9 cellular contexts compared by ENCODE assay signal in genomic region chr3:129027544-129027880, GRCh38. TPM values are rescaled to one million over a fixed set of nuclear protein-coding genes. Genes with fewer than 3 reads are reported as not detected.
DNase-seq lines count a peak whose midpoint lies in the region; ATAC-seq, FAIRE-seq and TF ChIP-seq lines count a peak whose summit lies in the region.
"Had no signal": no experiment of that assay in that cellular context is flagged by ENCODE, and none has a peak within 500 bp of the region (broad histone marks: within the 10 kb centered on the region; RNA-seq: fewer than 3 reads in every experiment).

No MANE protein-coding gene starts in this region.

- H3K4me1 Mint-ChIP-seq in CD8-positive, alpha-beta T cell (ENCODE audit: low read depth) = peaks cover 22% of the 10 kb centered on the region

- no peak for DNase-seq in CD8-positive, alpha-beta T cell
- DNase-seq in MG63 (no peak), endothelial cell of umbilical vein (ENCODE audit: low read depth, low spot score) (no peak), prostate gland (ENCODE audit: low spot score) (no peak), small intestine (no peak), NCI-H526 treated with DMSO at 0.1 percent for 48 hours (lab: John Stamatoyannopoulos, UW) (no peak), NCI-H1436 treated with DMSO at 0.1 percent for 48 hours (lab: John Stamatoyannopoulos, UW) (no peak)

- peak overlapping the region; percentile 58 for H3K27ac ChIP-seq in CD8-positive, alpha-beta T cell (ENCODE audit: low read depth, low read length)
- H3K27ac ChIP-seq in endothelial cell of umbilical vein (ENCODE audit: insufficient read depth, low read depth, low read length) = no peak overlapping the region
- peak overlapping the region; percentile 34 to 54 for H3K27ac ChIP-seq in prostate gland
- no peak overlapping the region for H3K27ac ChIP-seq in small intestine (ENCODE audit: low read depth in 1 of 2, low read length in 1 of 2)

- no TSS peak for BruUV-seq in endothelial cell of umbilical vein (replicated peaks; lab: Mats Ljungman, UMichigan)

- H3K36me3 ChIP-seq in CD8-positive, alpha-beta T cell (ENCODE audit: insufficient read depth, low read length) = no peaks in the 10 kb centered on the region
- H3K36me3 ChIP-seq in MG63 = no peaks in the 10 kb centered on the region
- H3K36me3 ChIP-seq in endothelial cell of umbilical vein (ENCODE audit: control insufficient read depth in 2 of 2, extremely low read depth in 1 of 2, insufficient read depth in 2 of 2, low read length in 2 of 2) = no peaks in the 10 kb centered on the region
- no peaks in the 10 kb centered on the region for H3K36me3 ChIP-seq in prostate gland
- H3K36me3 ChIP-seq in small intestine (ENCODE audit: control insufficient read depth in 2 of 2, insufficient read depth in 2 of 2, low read length in 2 of 2) = no peaks in the 10 kb centered on the region

- H3K9ac ChIP-seq in endothelial cell of umbilical vein (replicated peaks; ENCODE audit: extremely low read depth, insufficient read depth, low read length) = no peak overlapping the region

- H3K4me2 ChIP-seq in endothelial cell of umbilical vein (ENCODE audit: insufficient read depth, low read length) = peak overlapping the region; percentile 80

- peak overlapping the region; percentile 22 for H3K4me3 Mint-ChIP-seq in CD8-positive, alpha-beta T cell

- H3K27me3 Mint-ChIP-seq in CD8-positive, alpha-beta T cell (ENCODE audit: low read depth) = no peaks in the 10 kb centered on the region

- 73% methylated on average over 15 of the region's 15 CpGs for WGBS in prostate gland
- 70 to 78% (median 74%) methylated on average over 15 of the region's 15 CpGs for WGBS in small intestine, 3 donors

- intact Hi-C loops in CD8-positive, alpha-beta T cell (cut with DNase I, micrococcal nuclease) = loop anchor here (1.0 to 5.0 kb wide), 17 partner anchors 11 to 415 kb away; partner anchors contain the start of genes ACAD9 (in 1 of the 2), CFAP92 (in 1 of the 2), CNBP (in 1 of the 2) and HMCES (in 1 of the 2)
- intact Hi-C loops in endothelial cell of umbilical vein (cut with micrococcal nuclease) = loop anchor here (1.0 kb wide), 4 partner anchors 12 to 218 kb away; no protein-coding TSS in a partner anchor
- intact Hi-C loops in prostate gland (cut with DNase I) = no loop called here

- POLR2A ChIA-PET in CD8-positive, alpha-beta T cell (lab: Charles Lee) = interaction anchor here (0.7 to 3.6 kb wide), 14 partner anchors 11 to 289 kb away, joined by 3 to 67 read pairs (median 4); partner anchors contain the start of genes CFAP92 and COPG1
- POLR2A ChIA-PET in endothelial cell of umbilical vein (lab: Charles Lee) = no interaction called here

- FAIRE-seq in endothelial cell of umbilical vein (lab: Jason Lieb, UNC) (no peak), small intestine (lab: Jason Lieb, UNC) (no peak)

- H3K9me3 Mint-ChIP-seq in CD8-positive, alpha-beta T cell = no peaks in the 10 kb centered on the region

- dilution Hi-C loops in endothelial cell of umbilical vein (cut with MboI; ENCODE audit: extremely low pct_ligation_motif_present, low sequenced_read_pairs) = no loop called here

- CTCF ChIA-PET in CD8-positive, alpha-beta T cell (lab: Charles Lee) = interaction anchor here (0.8 to 4.6 kb wide), 11 partner anchors 9 to 218 kb away, joined by 3 to 67 read pairs (median 7); no protein-coding TSS in a partner anchor
- CTCF ChIA-PET in endothelial cell of umbilical vein (lab: Charles Lee) = interaction anchor here (0.6 to 4.0 kb wide), 12 partner anchors 9 to 462 kb away, joined by 3 to 49 read pairs (median 5); partner anchors contain the start of genes CFAP92 and RAB43

- no peak for ATAC-seq in CD8-positive, alpha-beta T cell
- ATAC-seq in GM21515 (IDR thresholded peaks at IDR 0.05; ENCODE audit: unreplicated experiment) = no peak

- H3K27me3 ChIP-seq in CD8-positive, alpha-beta T cell (ENCODE audit: insufficient read depth, low read length) = no peaks in the 10 kb centered on the region
- H3K27me3 ChIP-seq in MG63 (no peaks in the 10 kb centered on the region), endothelial cell of umbilical vein (ENCODE audit: control insufficient read depth in 2 of 2, insufficient read depth in 2 of 2, low read length in 2 of 2) (no peaks in the 10 kb centered on the region), prostate gland (replicated peaks; ENCODE audit: insufficient read depth) (no peaks in the 10 kb centered on the region), small intestine (ENCODE audit: control insufficient read depth in 2 of 2, insufficient read depth in 2 of 2, low read length in 2 of 2) (no peaks in the 10 kb centered on the region)

- H3K4me1 ChIP-seq in CD8-positive, alpha-beta T cell (ENCODE audit: insufficient read depth, low read length) = peaks cover 16% of the 10 kb centered on the region
- peaks cover 10% of the 10 kb centered on the region for H3K4me1 ChIP-seq in endothelial cell of umbilical vein (ENCODE audit: control insufficient read depth, extremely low read depth, insufficient read depth, low read length)
- no peaks in the 10 kb centered on the region for H3K4me1 ChIP-seq in prostate gland (replicated peaks)
- peaks cover 0 to 2% of the 10 kb centered on the region in 2 donors for H3K4me1 ChIP-seq in small intestine (ENCODE audit: control insufficient read depth in 2 of 2, insufficient read depth in 1 of 2, low read depth in 1 of 2, low read length in 1 of 2)

- no peak for TF ChIP-seq CTCF in CD8-positive, alpha-beta T cell (IDR thresholded peaks at IDR 0.05)
- TF ChIP-seq CTCF in endothelial cell of umbilical vein (IDR thresholded peaks at IDR 0.05; ENCODE audit: extremely low read depth in 1 of 2, insufficient read depth in 1 of 2, low read depth in 1 of 2, low read length in 2 of 2) (no peak), prostate gland (IDR thresholded peaks at IDR 0.05) (no peak)

- no peak overlapping the region for H3K27ac Mint-ChIP-seq in CD8-positive, alpha-beta T cell

- no peaks in the 10 kb centered on the region for H3K9me3 ChIP-seq in CD8-positive, alpha-beta T cell (ENCODE audit: low read length)
- H3K9me3 ChIP-seq in MG63 = no peaks in the 10 kb centered on the region
- no peaks in the 10 kb centered on the region for H3K9me3 ChIP-seq in endothelial cell of umbilical vein (replicated peaks; ENCODE audit: control insufficient read depth, insufficient read depth, low read length)
- no peaks in the 10 kb centered on the region for H3K9me3 ChIP-seq in prostate gland
- no peaks in the 10 kb centered on the region for H3K9me3 ChIP-seq in small intestine (ENCODE audit: control insufficient read depth, low read depth)

- no peak for TF ChIP-seq POLR2A in endothelial cell of umbilical vein (IDR thresholded peaks at IDR 0.05; ENCODE audit: low read depth, low read length)
- no peak for TF ChIP-seq POLR2A in prostate gland (IDR thresholded peaks at IDR 0.05)

- no peaks in the 10 kb centered on the region for H3K9me1 ChIP-seq in endothelial cell of umbilical vein (replicated peaks; ENCODE audit: control insufficient read depth, extremely low read depth, insufficient read depth, low read length)

- H2AFZ ChIP-seq in endothelial cell of umbilical vein (ENCODE audit: low read depth, low read length) = peak overlapping the region; percentile 95

- no peaks in the 10 kb centered on the region for H3K79me2 ChIP-seq in endothelial cell of umbilical vein (ENCODE audit: control insufficient read depth, insufficient read depth, low read length)

- H3K36me3 Mint-ChIP-seq in CD8-positive, alpha-beta T cell = no peaks in the 10 kb centered on the region

- H4K20me1 ChIP-seq in endothelial cell of umbilical vein (replicated peaks; ENCODE audit: control insufficient read depth, extremely low read depth, insufficient read depth, low read length) = no peaks in the 10 kb centered on the region

- H3K4me3 ChIP-seq in CD8-positive, alpha-beta T cell (ENCODE audit: low read depth, low read length) = peak overlapping the region; percentile 61
- peak overlapping the region; percentile 39 for H3K4me3 ChIP-seq in MG63
- H3K4me3 ChIP-seq in endothelial cell of umbilical vein (replicated peaks in 1 of 3; ENCODE audit: insufficient read depth in 1 of 3, low read depth in 1 of 3, low read length in 3 of 3) = peak overlapping the region; percentile 30 to 49 (median 45)
- H3K4me3 ChIP-seq in prostate gland = peak overlapping the region; percentile 36 to 41
- peak overlapping the region in 1 of 2 donors; percentile 31 for H3K4me3 ChIP-seq in small intestine (ENCODE audit: low read depth in 1 of 2, low read length in 2 of 2)

RNA-seq across cellular contexts. Expression of gene EFCC1, which starts 26.4 kb away (rescaled TPM):
- total RNA-seq in CD8-positive, alpha-beta T cell = under 1 TPM; 0.17 to 0.24 TPM
- not detected in 2 replicates for total RNA-seq in MG63 (2014; rRNA removed; shearing (Covaris generic); ENCODE audit: low replicate concordance)
- total RNA-seq in endothelial cell of umbilical vein (0.58 and 0.73 TPM in 2 replicates), prostate gland (1 to 10 TPM; 1.8 to 4.0 TPM)
- polyA plus RNA-seq in endothelial cell of umbilical vein (1.3 and 1.6 TPM in 2 replicates), small intestine (1 to 10 TPM in 2 of 3 donors, not detected in 1; 1.6 to 3.7 TPM)
- polyA plus RNA-seq in endothelial cell of umbilical vein (2011; cell fraction: cytosol; rRNA removed) = 0.44 and 0.51 TPM in 2 replicates
- 1.7 and 3.1 TPM in 2 replicates for polyA plus RNA-seq in endothelial cell of umbilical vein (2011; cell fraction: nucleus; rRNA removed)
- 0.05 and 0.31 TPM in 2 replicates for polyA plus RNA-seq in endothelial cell of umbilical vein (2012)
- polyA minus RNA-seq in endothelial cell of umbilical vein = 0.19 and 1.6 TPM in 2 replicates
- polyA minus RNA-seq in endothelial cell of umbilical vein (2011; cell fraction: cytosol; rRNA and poly(A)+ RNA removed) = not detected
- polyA minus RNA-seq in endothelial cell of umbilical vein (2011; cell fraction: nucleus; rRNA and poly(A)+ RNA removed) = 0.48 and 0.87 TPM in 2 replicates
- total RNA-seq: NCI-H460 had no signal

RNA-seq across cellular contexts. Expression of gene GP9, which starts 33.1 kb away (rescaled TPM):
- total RNA-seq in CD8-positive, alpha-beta T cell = not detected
- not detected in 2 replicates for total RNA-seq in MG63 (2014; rRNA removed; shearing (Covaris generic); ENCODE audit: low replicate concordance)
- not detected in 2 replicates for total RNA-seq in endothelial cell of umbilical vein
- not detected in 2 replicates for polyA plus RNA-seq in endothelial cell of umbilical vein
- not detected in 2 replicates for polyA plus RNA-seq in endothelial cell of umbilical vein (2011; cell fraction: cytosol; rRNA removed)
- not detected in 2 replicates for polyA plus RNA-seq in endothelial cell of umbilical vein (2011; cell fraction: nucleus; rRNA removed)
- polyA plus RNA-seq in endothelial cell of umbilical vein (2012) = not detected in 2 replicates
- not detected in 2 replicates for polyA minus RNA-seq in endothelial cell of umbilical vein
- polyA minus RNA-seq in endothelial cell of umbilical vein (2011; cell fraction: cytosol; rRNA and poly(A)+ RNA removed) = not detected
- not detected in 2 replicates for polyA minus RNA-seq in endothelial cell of umbilical vein (2011; cell fraction: nucleus; rRNA and poly(A)+ RNA removed)
- total RNA-seq in prostate gland = not detected
- polyA plus RNA-seq in small intestine = under 1 TPM in 1 of 3 donors, not detected in 2; 0.06 TPM
- total RNA-seq: NCI-H460 had no signal

RNA-seq across cellular contexts. Expression of gene CFAP92, which starts 33.6 kb away (rescaled TPM):
- under 1 TPM; 0.60 to 0.75 TPM for total RNA-seq in CD8-positive, alpha-beta T cell
- total RNA-seq in MG63 (2014; rRNA removed; shearing (Covaris generic); ENCODE audit: low replicate concordance) = not detected in 2 replicates
- 0.21 and 0.62 TPM in 2 replicates for total RNA-seq in endothelial cell of umbilical vein
- 0.04 and 0.10 TPM in 2 replicates for polyA plus RNA-seq in endothelial cell of umbilical vein
- 0.09 and 0.10 TPM in 2 replicates for polyA plus RNA-seq in endothelial cell of umbilical vein (2011; cell fraction: cytosol; rRNA removed)
- 0.21 and 0.25 TPM in 2 replicates for polyA plus RNA-seq in endothelial cell of umbilical vein (2011; cell fraction: nucleus; rRNA removed)
- 0.16 TPM in 1 of 2 replicates, not detected in the other for polyA plus RNA-seq in endothelial cell of umbilical vein (2012)
- polyA minus RNA-seq in endothelial cell of umbilical vein = 0.05 and 0.40 TPM in 2 replicates
- not detected for polyA minus RNA-seq in endothelial cell of umbilical vein (2011; cell fraction: cytosol; rRNA and poly(A)+ RNA removed)
- polyA minus RNA-seq in endothelial cell of umbilical vein (2011; cell fraction: nucleus; rRNA and poly(A)+ RNA removed) = 0.05 and 0.19 TPM in 2 replicates
- 1 to 10 TPM; 1.7 to 4.3 TPM for total RNA-seq in prostate gland
- under 1 TPM in 1 of 3 donors, not detected in 2; 0.78 TPM for polyA plus RNA-seq in small intestine

Comparison
In these comparisons a context has a peak if more than half of its experiments do, and no peak if none do; other contexts are left out.
1. H3K27ac ChIP-seq: peak in CD8-positive, alpha-beta T cell (single experiment) and prostate gland (2 of 2); none in endothelial cell of umbilical vein (single experiment) and small intestine (0 of 2).